ENCODE assay signal across 15 cellular contexts in genomic region chr11:80838153-80838552, GRCh38.
DNase-seq lines count a peak whose midpoint lies in the region; ATAC-seq and TF ChIP-seq lines count a peak whose summit lies in the region.
"Had no signal": no experiment of that assay in that cellular context is flagged by ENCODE, and none has a peak within 500 bp of the region (broad histone marks: within the 10 kb centered on the region; RNA-seq: fewer than 3 reads in every experiment).

No MANE protein-coding gene starts in this region.

- H3K9me3 ChIP-seq in PC-9 (ENCODE audit: insufficient read depth, low read depth) (no peaks in the 10 kb centered on the region), stomach (no peaks in the 10 kb centered on the region)
- H3K9me3 ChIP-seq: psoas muscle had no signal

- intact Hi-C loops in PC-9 (cut with micrococcal nuclease; ENCODE audit: unreplicated experiment) (no loop called here), stomach (cut with DNase I; ENCODE audit: low total_unique reads) (no loop called here)

- 84 to 93% (median 92%) methylated on average over 1 of the region's 1 CpG for WGBS in stomach, 5 donors

- H3K4me2 ChIP-seq in PC-9 = no peak overlapping the region

- H3K27me3 ChIP-seq in PC-9 (ENCODE audit: insufficient read depth, low read depth) (no peaks in the 10 kb centered on the region), stomach (no peaks in the 10 kb centered on the region)

- DNase-seq in DMS114 treated with DMSO at 0.1 percent for 48 hours (lab: John Stamatoyannopoulos, UW; ENCODE audit: unreplicated experiment) (no peak), PC-9 (no peak), stomach (no peak)
- DNase-seq: activated B cell treated with CpG ODN at 0.5 μM for 24 hours, NCI-H2107, NCI-H774, psoas muscle, T-cell had no signal

- TF ChIP-seq POLR2A in stomach (IDR thresholded peaks at IDR 0.05) = no peak

- CTCF ChIA-PET in PC-9 (lab: Charles Lee) = no interaction called here

- TF ChIP-seq EP300 in stomach (IDR thresholded peaks at IDR 0.05) = no peak

- H4K20me1 ChIP-seq in PC-9 (ENCODE audit: insufficient read depth) = no peaks in the 10 kb centered on the region

- no peaks in the 10 kb centered on the region for H3F3A ChIP-seq in PC-9 (ENCODE audit: insufficient read depth, low read depth)

- H3K4me1 ChIP-seq in PC-9 (replicated peaks; ENCODE audit: insufficient read depth) (no peaks in the 10 kb centered on the region), stomach (no peaks in the 10 kb centered on the region)
- H3K4me1 ChIP-seq: psoas muscle had no signal

- POLR2A ChIA-PET in PC-9 (lab: Charles Lee; ENCODE audit: unreplicated experiment) = no interaction called here

- H3K4me3 ChIP-seq in PC-9 (no peak overlapping the region), stomach (no peak overlapping the region)
- H3K4me3 ChIP-seq: psoas muscle had no signal

- no TSS peak for BruUV-seq in PC-9 (replicated peaks; lab: Mats Ljungman, UMichigan)

- ATAC-seq in GM18508 (IDR thresholded peaks at IDR 0.05; ENCODE audit: insufficient read depth, unreplicated experiment) (peak; percentile 86), GM19438 (IDR thresholded peaks at IDR 0.05; ENCODE audit: low read depth, unreplicated experiment) (peak; percentile 77), HG02610 (IDR thresholded peaks at IDR 0.05; ENCODE audit: unreplicated experiment) (peak; percentile 88), HG03378 (IDR thresholded peaks at IDR 0.05; ENCODE audit: unreplicated experiment) (peak; percentile 92), GM18519 (IDR thresholded peaks at IDR 0.05; ENCODE audit: low FRiP score, unreplicated experiment) (no peak)
- ATAC-seq: HepG2, psoas muscle, T-cell had no signal

- H3K9me2 ChIP-seq in PC-9 (ENCODE audit: insufficient read depth) = no peaks in the 10 kb centered on the region

- TF ChIP-seq CTCF in PC-9 (conservative IDR thresholded peaks at IDR 0.05) (no peak), stomach (IDR thresholded peaks at IDR 0.05) (no peak)

- H3K79me2 ChIP-seq in PC-9 (ENCODE audit: low read depth) = no peaks in the 10 kb centered on the region

- H3K36me3 ChIP-seq in PC-9 (ENCODE audit: low read depth) (no peaks in the 10 kb centered on the region), stomach (no peaks in the 10 kb centered on the region)

- no peak overlapping the region for H2AFZ ChIP-seq in PC-9

- H3K27ac ChIP-seq in PC-9 (no peak overlapping the region), stomach (no peak overlapping the region)
- H3K27ac ChIP-seq: psoas muscle, RWPE1 had no signal
